Comparison of ENCODE assay signal across 22 cellular contexts in genomic region chr19:40356681-40357595, GRCh38. TPM values are rescaled to one million over a fixed set of nuclear protein-coding genes. Genes with fewer than 3 reads are reported as not detected.
DNase-seq lines count a peak whose midpoint lies in the region; ATAC-seq, FAIRE-seq and TF ChIP-seq lines count a peak whose summit lies in the region.
"Had no signal": no experiment of that assay in that cellular context is flagged by ENCODE, and none has a peak within 500 bp of the region (broad histone marks: within the 10 kb centered on the region; RNA-seq: fewer than 3 reads in every experiment).

No MANE protein-coding gene starts in this region.

- peak; percentile 77 for FAIRE-seq in GM12892 (lab: Jason Lieb, UNC)
- FAIRE-seq: H54 had no signal

- no peaks in the 10 kb centered on the region for H3K27me3 Mint-ChIP-seq in activated CD8-positive, alpha-beta T cell treated with anti-CD3 and anti-CD28 coated beads, Interleukin-2, amount 10 ng/mL, durations not matched to agents 7 days and 5 days (ENCODE audit: low read depth)
- H3K27me3 Mint-ChIP-seq in T-helper 2 cell treated with Interferon-gamma antibody and Interleukin-4, amounts not matched to agents 5 μg/mL and 100 μg/mL, for 36 hours (ENCODE audit: low read depth), result no peaks in the 10 kb centered on the region
- H3K27me3 Mint-ChIP-seq: activated naive CD8-positive, alpha-beta T cell treated with anti-CD3 and anti-CD28 coated beads, Interleukin-2, amount 10 ng/mL, durations not matched to agents 7 days and 5 days had no signal

- POLR2A ChIA-PET in activated CD8-positive, alpha-beta T cell treated with anti-CD3 and anti-CD28 coated beads, Interleukin-2, amount 10 ng/mL, durations not matched to agents 7 days and 5 days (lab: Charles Lee), result interaction anchor here (1.0 kb wide), 1 partner anchor 63 kb away, joined by 3 read pairs; no protein-coding TSS in a partner anchor

- no peak overlapping the region for H3K4me3 Mint-ChIP-seq in activated CD8-positive, alpha-beta T cell treated with anti-CD3 and anti-CD28 coated beads, Interleukin-2, amount 10 ng/mL, durations not matched to agents 7 days and 5 days
- no peak overlapping the region for H3K4me3 Mint-ChIP-seq in T-helper 2 cell treated with Interferon-gamma antibody and Interleukin-4, amounts not matched to agents 5 μg/mL and 100 μg/mL, for 36 hours
- H3K4me3 Mint-ChIP-seq: activated naive CD8-positive, alpha-beta T cell treated with anti-CD3 and anti-CD28 coated beads, Interleukin-2, amount 10 ng/mL, durations not matched to agents 7 days and 5 days; endodermal cell had no signal

- H3K9me3 Mint-ChIP-seq in activated CD8-positive, alpha-beta T cell treated with anti-CD3 and anti-CD28 coated beads, Interleukin-2, amount 10 ng/mL, durations not matched to agents 7 days and 5 days (ENCODE audit: insufficient read depth), result no peaks in the 10 kb centered on the region
- no peaks in the 10 kb centered on the region for H3K9me3 Mint-ChIP-seq in T-helper 2 cell treated with Interferon-gamma antibody and Interleukin-4, amounts not matched to agents 5 μg/mL and 100 μg/mL, for 36 hours
- H3K9me3 Mint-ChIP-seq: activated naive CD8-positive, alpha-beta T cell treated with anti-CD3 and anti-CD28 coated beads, Interleukin-2, amount 10 ng/mL, durations not matched to agents 7 days and 5 days; endodermal cell had no signal

- H3K36me3 Mint-ChIP-seq in activated CD8-positive, alpha-beta T cell treated with anti-CD3 and anti-CD28 coated beads, Interleukin-2, amount 10 ng/mL, durations not matched to agents 7 days and 5 days (ENCODE audit: low read depth), result peaks cover 2% of the 10 kb centered on the region
- H3K36me3 Mint-ChIP-seq in T-helper 2 cell treated with Interferon-gamma antibody and Interleukin-4, amounts not matched to agents 5 μg/mL and 100 μg/mL, for 36 hours (ENCODE audit: low read depth), result no peaks in the 10 kb centered on the region

- no peak for TF ChIP-seq POLR2A in GM12892 (IDR thresholded peaks at IDR 0.05; ENCODE audit: low read depth, low read length)

- peak; percentile 28 for DNase-seq in AG10803 (ENCODE audit: low read depth)
- no peak for DNase-seq in GM12892 (ENCODE audit: insufficient read length)
- no peak for DNase-seq in activated CD8-positive, alpha-beta T cell treated with anti-CD3 and anti-CD28 coated beads, Interleukin-2, amount 10 ng/mL, durations not matched to agents 7 days and 5 days
- DNase-seq in iris pigment epithelial cell (ENCODE audit: low read depth), result peak; percentile 46
- no peak for DNase-seq in T-helper 2 cell treated with Interferon-gamma antibody and Interleukin-4, amounts not matched to agents 5 μg/mL and 100 μg/mL, for 36 hours (ENCODE audit: low spot score)
- DNase-seq in GM10266 (ENCODE audit: extremely low spot score), result no peak
- no peak for DNase-seq in SHP77 (lab: John Stamatoyannopoulos, UW)
- DNase-seq in ACHN, result no peak
- DNase-seq: activated CD4-positive, alpha-beta T cell treated with anti-CD3 and anti-CD28 coated beads, Interleukin-2, amount 50 U/mL, for 4 hours; activated naive CD8-positive, alpha-beta T cell treated with anti-CD3 and anti-CD28 coated beads, Interleukin-2, amount 10 ng/mL, durations not matched to agents 7 days and 5 days; activated T-cell treated with anti-CD3 and anti-CD28 coated beads, Interleukin-2, amount 50 U/mL, for 48 hours; caudate nucleus; endodermal cell; left ventricle myocardium inferior; NCI-H2171 treated with DMSO at 0.1 percent for 48 hours; NCI-H748 treated with DMSO at 0.1 percent for 48 hours; ovary; PC-9; SK-N-SH; stimulated activated CD4-positive, alpha-beta T cell treated with anti-CD3 and anti-CD28 coated beads, Interleukin-2, amount 100 ng/mL, for 48 hours; substantia nigra had no signal

- peaks cover 26% of the 10 kb centered on the region for H3K4me1 Mint-ChIP-seq in activated CD8-positive, alpha-beta T cell treated with anti-CD3 and anti-CD28 coated beads, Interleukin-2, amount 10 ng/mL, durations not matched to agents 7 days and 5 days (ENCODE audit: low read depth)
- peaks cover 9% of the 10 kb centered on the region for H3K4me1 Mint-ChIP-seq in T-helper 2 cell treated with Interferon-gamma antibody and Interleukin-4, amounts not matched to agents 5 μg/mL and 100 μg/mL, for 36 hours (ENCODE audit: low read depth)
- H3K4me1 Mint-ChIP-seq: endodermal cell had no signal

- TF ChIP-seq CTCF in AG10803 (conservative IDR thresholded peaks at IDR 0.05; ENCODE audit: low read length) (no peak), GM10266 (IDR thresholded peaks at IDR 0.05; ENCODE audit: control insufficient read depth, insufficient read depth, low read depth, missing control alignments) (no peak)

- H3K27ac Mint-ChIP-seq in activated CD8-positive, alpha-beta T cell treated with anti-CD3 and anti-CD28 coated beads, Interleukin-2, amount 10 ng/mL, durations not matched to agents 7 days and 5 days, result peak overlapping the region; percentile 34
- H3K27ac Mint-ChIP-seq in T-helper 2 cell treated with Interferon-gamma antibody and Interleukin-4, amounts not matched to agents 5 μg/mL and 100 μg/mL, for 36 hours, result no peak overlapping the region
- H3K27ac Mint-ChIP-seq: activated naive CD8-positive, alpha-beta T cell treated with anti-CD3 and anti-CD28 coated beads, Interleukin-2, amount 10 ng/mL, durations not matched to agents 7 days and 5 days; endodermal cell had no signal

- in situ Hi-C loops in ACHN (cut with HindIII; ENCODE audit: low pct_ligation_motif_present, low pct_unique_long_range_greater_than_20kb, low sequenced_read_pairs), result no loop called here

- no peak for ATAC-seq in activated CD8-positive, alpha-beta T cell treated with anti-CD3 and anti-CD28 coated beads, Interleukin-2, amount 10 ng/mL, durations not matched to agents 7 days and 5 days

- no peak overlapping the region for H3K4me3 ChIP-seq in AG10803 (ENCODE audit: low read length)
- H3K4me3 ChIP-seq: left ventricle myocardium inferior, ovary, PC-9 had no signal

- CTCF ChIA-PET in activated CD8-positive, alpha-beta T cell treated with anti-CD3 and anti-CD28 coated beads, Interleukin-2, amount 10 ng/mL, durations not matched to agents 7 days and 5 days (lab: Charles Lee), result interaction anchor here (1.0 to 1.3 kb wide), 3 partner anchors 52 to 107 kb away, joined by 3 to 7 read pairs (median 4); no protein-coding TSS in a partner anchor

RNA-seq across cellular contexts. Expression of gene PLD3, which starts 8.4 kb away (rescaled TPM):
- polyA plus RNA-seq in GM12892 (2012; ENCODE audit: missing spikeins), result 42.7 TPM
- total RNA-seq in activated CD8-positive, alpha-beta T cell treated with anti-CD3 and anti-CD28 coated beads, Interleukin-2, amount 10 ng/mL, durations not matched to agents 7 days and 5 days, result 10 to 100 TPM; 65.1 to 70.0 TPM

RNA-seq across cellular contexts. Expression of gene C19orf47, which starts 8.7 kb away (rescaled TPM):
- polyA plus RNA-seq in GM12892 (2012; ENCODE audit: missing spikeins), result 13.0 TPM
- 10 to 100 TPM; 27.7 to 28.3 TPM for total RNA-seq in activated CD8-positive, alpha-beta T cell treated with anti-CD3 and anti-CD28 coated beads, Interleukin-2, amount 10 ng/mL, durations not matched to agents 7 days and 5 days

RNA-seq across cellular contexts. Expression of gene HIPK4, which starts 33.0 kb away (rescaled TPM):
- not detected for polyA plus RNA-seq in GM12892 (2012; ENCODE audit: missing spikeins)
- total RNA-seq in activated CD8-positive, alpha-beta T cell treated with anti-CD3 and anti-CD28 coated beads, Interleukin-2, amount 10 ng/mL, durations not matched to agents 7 days and 5 days, result under 1 TPM in 1 of 2 experiments, not detected in 1; 0.10 TPM
- total RNA-seq: left ventricle myocardium inferior had no signal

RNA-seq across cellular contexts. Expression of gene PRX, which starts 56.2 kb away (rescaled TPM):
- polyA plus RNA-seq in GM12892 (2012; ENCODE audit: missing spikeins), result 0.74 TPM
- total RNA-seq in activated CD8-positive, alpha-beta T cell treated with anti-CD3 and anti-CD28 coated beads, Interleukin-2, amount 10 ng/mL, durations not matched to agents 7 days and 5 days, result 1 to 10 TPM in 1 of 2 experiments, under 1 TPM in 1; 0.84 to 1.1 TPM

Comparison
In these comparisons a context has a peak if more than half of its experiments do, and no peak if none do; other contexts are left out.
1. DNase-seq: peak in AG10803 (single experiment) and iris pigment epithelial cell (single experiment); none in GM12892 (single experiment), activated CD8-positive, alpha-beta T cell treated with anti-CD3 and anti-CD28 coated beads, Interleukin-2, amount 10 ng/mL, durations not matched to agents 7 days and 5 days (single experiment), T-helper 2 cell treated with Interferon-gamma antibody and Interleukin-4, amounts not matched to agents 5 μg/mL and 100 μg/mL, for 36 hours (single experiment), GM10266 (single experiment), SHP77 (0 of 2) and ACHN (single experiment).